9 cellular contexts compared by ENCODE assay signal in the genomic region with DNA sequence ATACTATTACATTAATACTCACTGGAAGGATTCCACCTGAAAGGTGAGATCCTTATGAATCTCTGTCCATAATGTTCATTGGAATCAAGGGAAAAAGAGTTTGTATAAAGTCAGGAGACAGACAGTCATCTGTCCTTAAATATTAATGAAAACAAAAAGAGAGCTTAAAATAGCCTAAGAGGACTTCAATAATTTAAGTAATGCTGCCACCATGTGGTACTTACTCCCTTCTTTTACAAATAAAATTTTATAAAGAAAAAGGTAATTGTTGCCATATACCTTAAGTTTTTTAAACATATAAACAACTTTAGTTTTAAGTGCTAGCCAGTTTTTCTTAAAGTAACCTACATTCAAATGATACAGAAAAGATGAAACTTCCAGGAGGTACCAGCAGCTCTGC. TPM values are rescaled to one million over a fixed set of nuclear protein-coding genes. Genes with fewer than 3 reads are reported as not detected.
DNase-seq lines count a peak whose midpoint lies in the region; ATAC-seq, FAIRE-seq and TF ChIP-seq lines count a peak whose summit lies in the region.
"Had no signal": no experiment of that assay in that cellular context is flagged by ENCODE, and none has a peak within 500 bp of the region (broad histone marks: within the 10 kb centered on the region; RNA-seq: fewer than 3 reads in every experiment).

No MANE protein-coding gene starts in this region.

- peaks cover 32% of the 10 kb centered on the region for H3K4me1 Mint-ChIP-seq in brain
- peaks cover 9% of the 10 kb centered on the region for H3K4me1 Mint-ChIP-seq in activated CD4-positive, alpha-beta T cell treated with anti-CD3 and anti-CD28 coated beads for 36 hours

- intact Hi-C loops in activated CD4-positive, alpha-beta T cell treated with anti-CD3 and anti-CD28 coated beads for 36 hours (cut with DNase I, micrococcal nuclease) = loop anchor here (1.0 kb wide), 1 partner anchor 336 kb away; no protein-coding TSS in a partner anchor

- POLR2A ChIA-PET in activated CD4-positive, alpha-beta T cell treated with anti-CD3 and anti-CD28 coated beads for 36 hours (lab: Charles Lee) = interaction anchor here (0.7 kb wide), 1 partner anchor 350 kb away, joined by 3 read pairs; no protein-coding TSS in a partner anchor

- CTCF ChIA-PET in activated CD4-positive, alpha-beta T cell treated with anti-CD3 and anti-CD28 coated beads for 36 hours (lab: Charles Lee) = interaction anchor here (0.6 to 2.0 kb wide), 8 partner anchors 53 to 406 kb away, joined by 3 to 9 read pairs (median 3); a partner anchor contains a TSS

- no peak for FAIRE-seq in D721Med (lab: Jason Lieb, UNC)

- peaks cover 0 to 2% (median 0%) of the 10 kb centered on the region in 5 experiments for H3K9me3 Mint-ChIP-seq in brain
- no peaks in the 10 kb centered on the region for H3K9me3 Mint-ChIP-seq in activated CD4-positive, alpha-beta T cell treated with anti-CD3 and anti-CD28 coated beads for 36 hours (ENCODE audit: low read depth)
- H3K9me3 Mint-ChIP-seq: activated CD4-positive, alpha-beta T cell treated with anti-CD3 and anti-CD28 coated beads, Interleukin-2, amount 10 ng/mL, durations not matched to agents 7 days and 5 days had no signal

- H3K36me3 Mint-ChIP-seq in brain = peaks cover 42% of the 10 kb centered on the region
- peaks cover 32% of the 10 kb centered on the region for H3K36me3 Mint-ChIP-seq in activated CD4-positive, alpha-beta T cell treated with anti-CD3 and anti-CD28 coated beads for 36 hours (ENCODE audit: low read depth)

- no peak overlapping the region for H3K4me3 Mint-ChIP-seq in brain
- H3K4me3 Mint-ChIP-seq in activated CD4-positive, alpha-beta T cell treated with anti-CD3 and anti-CD28 coated beads for 36 hours = no peak overlapping the region
- H3K4me3 Mint-ChIP-seq: activated CD4-positive, alpha-beta T cell treated with anti-CD3 and anti-CD28 coated beads, Interleukin-2, amount 10 ng/mL, durations not matched to agents 7 days and 5 days had no signal

- ATAC-seq in activated CD4-positive, alpha-beta T cell treated with anti-CD3 and anti-CD28 coated beads for 36 hours = no peak

- TF ChIP-seq CTCF in D721Med (IDR thresholded peaks at IDR 0.05; ENCODE audit: insufficient read depth, missing control alignments) (peak; percentile 39), brain (conservative IDR thresholded peaks at IDR 0.05) (peak; percentile 66 to 72)

- H3K27ac Mint-ChIP-seq in brain = peak overlapping the region in 2 of 5 experiments; percentile 6 to 34
- H3K27ac Mint-ChIP-seq in activated CD4-positive, alpha-beta T cell treated with anti-CD3 and anti-CD28 coated beads for 36 hours = no peak overlapping the region
- H3K27ac Mint-ChIP-seq: activated CD4-positive, alpha-beta T cell treated with anti-CD3 and anti-CD28 coated beads, Interleukin-2, amount 10 ng/mL, durations not matched to agents 7 days and 5 days had no signal

- H3K27me3 Mint-ChIP-seq in brain = no peaks in the 10 kb centered on the region
- no peaks in the 10 kb centered on the region for H3K27me3 Mint-ChIP-seq in activated CD4-positive, alpha-beta T cell treated with anti-CD3 and anti-CD28 coated beads for 36 hours
- H3K27me3 Mint-ChIP-seq: activated CD4-positive, alpha-beta T cell treated with anti-CD3 and anti-CD28 coated beads, Interleukin-2, amount 10 ng/mL, durations not matched to agents 7 days and 5 days had no signal

- no peak for DNase-seq in D721Med (ENCODE audit: insufficient read length, low spot score)
- peak; percentile 25 to 68 for DNase-seq in Kasumi-1 (lab: John Stamatoyannopoulos, UW)
- DNase-seq in middle frontal gyrus (ENCODE audit: extremely low spot score, low spot score) = peak; percentile 8
- no peak for DNase-seq in LoVo (ENCODE audit: low spot score)
- no peak for DNase-seq in activated CD4-positive, alpha-beta T cell treated with anti-CD3 and anti-CD28 coated beads, Interleukin-2, amount 50 U/mL, for 48 hours
- DNase-seq in activated CD4-positive, alpha-beta T cell treated with anti-CD3 and anti-CD28 coated beads for 36 hours = no peak
- no peak for DNase-seq in stimulated activated CD4-positive, alpha-beta T cell treated with anti-CD3 and anti-CD28 coated beads, Interleukin-4, amount 100 ng/mL, for 1 hour
- DNase-seq: activated CD4-positive, alpha-beta T cell treated with anti-CD3 and anti-CD28 coated beads, Interleukin-2, amount 10 ng/mL, durations not matched to agents 7 days and 5 days had no signal

RNA-seq across cellular contexts. Expression of a gene that starts 5.1 kb away (rescaled TPM):
- polyA plus RNA-seq in brain (ENCODE audit: insufficient read depth, low read depth, low replicate concordance) = 12.9 TPM
- 10 to 100 TPM; 20.0 to 30.3 TPM for total RNA-seq in activated CD4-positive, alpha-beta T cell treated with anti-CD3 and anti-CD28 coated beads for 36 hours

RNA-seq across cellular contexts. Expression of a gene that starts 43.2 kb away (rescaled TPM):
- polyA plus RNA-seq in brain (ENCODE audit: insufficient read depth, low read depth, low replicate concordance) = 24.5 TPM
- 10 to 100 TPM; 73.4 to 74.6 TPM for total RNA-seq in activated CD4-positive, alpha-beta T cell treated with anti-CD3 and anti-CD28 coated beads for 36 hours

Comparison
In these comparisons a context has a peak if more than half of its experiments do, and no peak if none do; other contexts are left out.
1. DNase-seq: peak in Kasumi-1 (2 of 2) and middle frontal gyrus (single experiment); none in D721Med (single experiment), LoVo (single experiment), activated CD4-positive, alpha-beta T cell treated with anti-CD3 and anti-CD28 coated beads, Interleukin-2, amount 50 U/mL, for 48 hours (0 of 2), activated CD4-positive, alpha-beta T cell treated with anti-CD3 and anti-CD28 coated beads for 36 hours (single experiment) and stimulated activated CD4-positive, alpha-beta T cell treated with anti-CD3 and anti-CD28 coated beads, Interleukin-4, amount 100 ng/mL, for 1 hour (single experiment).